8 cellular contexts compared by ENCODE assay signal in the genomic region with DNA sequence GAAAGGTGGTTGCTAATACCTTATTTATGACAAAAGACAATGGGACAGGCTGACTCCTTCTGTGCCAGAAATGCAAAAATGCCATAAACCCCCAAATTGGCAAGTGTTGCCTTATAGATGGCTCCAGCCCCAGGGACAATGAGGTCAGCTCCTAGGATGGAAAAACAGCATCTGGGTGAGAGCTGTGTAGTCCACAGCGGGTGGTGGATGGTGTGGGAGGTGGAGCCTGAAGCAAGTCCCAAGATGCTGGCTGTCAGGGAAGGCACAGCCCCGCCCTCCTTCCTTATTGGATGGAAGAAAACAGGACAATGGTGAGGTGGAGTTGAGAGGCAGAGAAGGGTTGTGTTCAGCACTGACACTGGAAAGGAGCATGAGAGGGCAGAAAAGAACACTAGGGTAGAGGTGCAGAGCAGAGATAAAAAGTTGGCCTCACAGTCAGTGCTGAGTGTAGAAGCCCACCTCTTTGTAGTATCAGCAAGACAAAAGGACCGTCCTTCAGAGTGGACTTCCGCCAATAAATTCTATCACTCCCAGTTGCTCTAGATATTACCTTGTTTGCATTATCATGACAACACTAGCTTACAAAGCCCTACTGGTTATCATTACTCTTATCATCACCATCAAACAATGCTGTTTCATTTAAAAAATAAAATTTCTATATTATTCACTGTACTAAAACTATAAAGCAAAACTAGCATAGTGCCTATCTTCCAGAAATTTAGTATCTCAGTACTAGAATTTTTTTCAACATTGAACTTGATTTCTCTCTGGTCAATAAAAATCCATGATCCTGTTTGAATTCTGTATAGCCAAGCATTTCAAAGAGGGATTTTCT. TPM values are rescaled to one million over a fixed set of nuclear protein-coding genes. Genes with fewer than 3 reads are reported as not detected.
A peak's percentile ranks its signal among the peaks of the same experiment; 100 is the strongest.
DNase-seq lines count a peak whose midpoint lies in the region; ATAC-seq and TF ChIP-seq lines count a peak whose summit lies in the region.

No MANE protein-coding gene starts in this region.

- H3K27ac Mint-ChIP-seq in stimulated activated naive B cell treated with anti-CD40 and anti-IgM and Interleukin-4, amounts not matched to agents 10 μg/mL and 1 μg/mL and 100 μg/mL, for 72 hours: peak overlapping the region; percentile 97

- DNase-seq in ACHN (peak; percentile 65), NCI-H69 (lab: John Stamatoyannopoulos, UW) (peak; percentile 97), hepatic stellate cell (ENCODE audit: low spot score) (peak; percentile 16), activated gamma-delta T cell treated with Interleukin-2 at 50 U/mL for 16 hours (no peak)
- DNase-seq in stimulated activated naive B cell treated with anti-CD40 and anti-IgM and Interleukin-4, amounts not matched to agents 10 μg/mL and 1 μg/mL and 100 μg/mL, for 72 hours: peak; percentile 49

- TF ChIP-seq POLR2A in GM18951 (IDR thresholded peaks at IDR 0.05; ENCODE audit: extremely low read depth, insufficient read depth, insufficient read length): peak; percentile 32

- no peaks in the 10 kb centered on the region for H3K27me3 Mint-ChIP-seq in stimulated activated naive B cell treated with anti-CD40 and anti-IgM and Interleukin-4, amounts not matched to agents 10 μg/mL and 1 μg/mL and 100 μg/mL, for 72 hours

- peaks cover 1 to 5% of the 10 kb centered on the region in 2 donors for H3K9me3 Mint-ChIP-seq in stimulated activated naive B cell treated with anti-CD40 and anti-IgM and Interleukin-4, amounts not matched to agents 10 μg/mL and 1 μg/mL and 100 μg/mL, for 72 hours

- in situ Hi-C loops in ACHN (cut with HindIII; ENCODE audit: low pct_ligation_motif_present, low pct_unique_long_range_greater_than_20kb, low sequenced_read_pairs): no loop called here
- in situ Hi-C loops in GM18951 (cut with MboI; ENCODE audit: low sequenced_read_pairs, unreplicated experiment): no loop called here

- ATAC-seq in stimulated activated naive B cell treated with anti-CD40 and anti-IgM and Interleukin-4, amounts not matched to agents 10 μg/mL and 1 μg/mL and 100 μg/mL, for 72 hours (replicated peaks): peak; percentile 6 to 11
- no peak for ATAC-seq in GM21737 (IDR thresholded peaks at IDR 0.05; ENCODE audit: unreplicated experiment)

- H3K27ac ChIP-seq in adipose tissue (ENCODE audit: low read depth, low read length): peak overlapping the region; percentile 67

- H3K36me3 Mint-ChIP-seq in stimulated activated naive B cell treated with anti-CD40 and anti-IgM and Interleukin-4, amounts not matched to agents 10 μg/mL and 1 μg/mL and 100 μg/mL, for 72 hours: peaks cover 2 to 3% of the 10 kb centered on the region in 2 donors

- 41 to 57% (median 45%) methylated on average over 4 of the region's 4 CpGs for WGBS in adipose tissue, 3 donors

- peak overlapping the region; percentile 63 to 73 for H3K4me3 Mint-ChIP-seq in stimulated activated naive B cell treated with anti-CD40 and anti-IgM and Interleukin-4, amounts not matched to agents 10 μg/mL and 1 μg/mL and 100 μg/mL, for 72 hours

- peaks cover 35 to 53% of the 10 kb centered on the region in 2 donors for H3K4me1 Mint-ChIP-seq in stimulated activated naive B cell treated with anti-CD40 and anti-IgM and Interleukin-4, amounts not matched to agents 10 μg/mL and 1 μg/mL and 100 μg/mL, for 72 hours

RNA-seq across cellular contexts. Expression of gene SDE2, which starts 3.7 kb away (rescaled TPM):
- polyA plus RNA-seq in adipose tissue: 10 to 100 TPM in 2 of 3 donors, 1 to 10 TPM in 1; 5.1 to 13.6 (median 13.0) TPM

RNA-seq across cellular contexts. Expression of gene H3-3A, which starts 59.6 kb away (rescaled TPM):
- 100 to 1,000 TPM; 282 to 940 (median 473) TPM for polyA plus RNA-seq in adipose tissue
